ENCODE assay signal across 9 cellular contexts in genomic region chr2:58107803-58108710, GRCh38.
DNase-seq lines count a peak whose midpoint lies in the region; ATAC-seq and TF ChIP-seq lines count a peak whose summit lies in the region.
"Had no signal": no experiment of that assay in that cellular context is flagged by ENCODE, and none has a peak within 500 bp of the region (broad histone marks: within the 10 kb centered on the region; RNA-seq: fewer than 3 reads in every experiment).

No MANE protein-coding gene starts in this region.

- H3K27me3 ChIP-seq in left lung (no peaks in the 10 kb centered on the region), esophagus muscularis mucosa (no peaks in the 10 kb centered on the region)

- DNase-seq in AG08396 (ENCODE audit: low spot score) (peak; percentile 43), HT-29 (ENCODE audit: low spot score) (peak; percentile 80), amniotic stem cell (lab: John Stamatoyannopoulos, UW) (peak; percentile 77), left lung (no peak), sciatic nerve (ENCODE audit: low spot score) (no peak), esophagus muscularis mucosa (ENCODE audit: extremely low spot score) (no peak)
- no peak for DNase-seq in activated CD4-positive, alpha-beta T cell treated with anti-CD3 and anti-CD28 coated beads, Interleukin-2, amount 50 U/mL, for 48 hours
- DNase-seq: central memory CD4-positive, alpha-beta T cell had no signal

- H3K4me3 ChIP-seq in left lung, result no peak overlapping the region
- no peak overlapping the region for H3K4me3 ChIP-seq in esophagus muscularis mucosa

- WGBS in esophagus muscularis mucosa, result 74% methylated on average over 10 of the region's 10 CpGs

- H3K27ac ChIP-seq in left lung, result peak overlapping the region in 1 of 2 donors; percentile 77
- no peak overlapping the region for H3K27ac ChIP-seq in esophagus muscularis mucosa (replicated peaks in 1 of 4)

- H3K4me1 ChIP-seq in left lung, result peaks cover 8 to 18% of the 10 kb centered on the region in 2 donors
- H3K4me1 ChIP-seq in esophagus muscularis mucosa, result no peaks in the 10 kb centered on the region

- no peak for TF ChIP-seq CTCF in left lung (IDR thresholded peaks at IDR 0.05)
- no peak for TF ChIP-seq CTCF in esophagus muscularis mucosa (IDR thresholded peaks at IDR 0.05)

- no peaks in the 10 kb centered on the region for H3K36me3 ChIP-seq in left lung
- peaks cover 0 to 3% (median 1%) of the 10 kb centered on the region in 4 donors for H3K36me3 ChIP-seq in esophagus muscularis mucosa

- intact Hi-C loops in left lung (cut with DNase I), result no loop called here
- intact Hi-C loops in sciatic nerve (cut with DNase I), result loop anchor here (5.0 kb wide), 1 partner anchor 659 kb away; no protein-coding TSS in a partner anchor
- intact Hi-C loops in esophagus muscularis mucosa (cut with DNase I), result no loop called here

- no peak for TF ChIP-seq EP300 in esophagus muscularis mucosa (IDR thresholded peaks at IDR 0.05)

- ATAC-seq in left lung (peak; percentile 86), HG03457 (IDR thresholded peaks at IDR 0.05; ENCODE audit: unreplicated experiment) (no peak), sciatic nerve (no peak)

- no peak for TF ChIP-seq POLR2A in esophagus muscularis mucosa (IDR thresholded peaks at IDR 0.05; ENCODE audit: low read depth)

- H3K9me3 ChIP-seq in left lung, result no peaks in the 10 kb centered on the region
- H3K9me3 ChIP-seq in esophagus muscularis mucosa, result no peaks in the 10 kb centered on the region

Comparison
In these comparisons a context has a peak if more than half of its experiments do, and no peak if none do; other contexts are left out.
1. DNase-seq: peak in AG08396 (single experiment), HT-29 (single experiment) and amniotic stem cell (single experiment); none in left lung (0 of 2), sciatic nerve (single experiment), activated CD4-positive, alpha-beta T cell treated with anti-CD3 and anti-CD28 coated beads, Interleukin-2, amount 50 U/mL, for 48 hours (0 of 2) and esophagus muscularis mucosa (single experiment).